ENCODE assay signal across 16 cellular contexts in genomic region chr2:235000426-235001236, GRCh38. TPM values are rescaled to one million over a fixed set of nuclear protein-coding genes. Genes with fewer than 3 reads are reported as not detected.
A peak's percentile ranks its signal among the peaks of the same experiment; 100 is the strongest.
DNase-seq lines count a peak whose midpoint lies in the region; ATAC-seq and TF ChIP-seq lines count a peak whose summit lies in the region.
"Had no signal": no experiment of that assay in that cellular context is flagged by ENCODE, and none has a peak within 500 bp of the region (broad histone marks: within the 10 kb centered on the region; RNA-seq: fewer than 3 reads in every experiment).

No MANE protein-coding gene starts in this region.

- H3K79me2 ChIP-seq in hepatocyte, result peaks cover 66% of the 10 kb centered on the region

- WGBS in hepatocyte (ENCODE audit: low lambda C conversion rate, missing lambda C conversion rate), result 31% methylated on average over 20 of the region's 20 CpGs

- H3K4me1 ChIP-seq in Peyer's patch, result peaks cover 0 to 67% (median 0%) of the 10 kb centered on the region in 4 donors
- H3K4me1 ChIP-seq in hepatocyte (ENCODE audit: insufficient read depth), result peaks cover 72% of the 10 kb centered on the region
- H3K4me1 ChIP-seq: BLaER1 treated with 17β-estradiol and CSF1 and Interleukin-3, amounts not matched to agents 10 nM and 100 nM; foreskin keratinocyte; parathyroid adenoma had no signal

- peaks cover 14% of the 10 kb centered on the region for H3K36me3 Mint-ChIP-seq in Calu3 (ENCODE audit: insufficient read depth, unreplicated experiment)
- H3K36me3 Mint-ChIP-seq in progenitor cell of endocrine pancreas (ENCODE audit: insufficient read depth), result peaks cover 16% of the 10 kb centered on the region
- no peaks in the 10 kb centered on the region for H3K36me3 Mint-ChIP-seq in T-helper 2 cell treated with Interferon-gamma antibody and Interleukin-4, amounts not matched to agents 5 μg/mL and 100 μg/mL, for 36 hours (ENCODE audit: low read depth)
- H3K36me3 Mint-ChIP-seq: activated CD8-positive, alpha-beta memory T cell treated with anti-CD3 and anti-CD28 coated beads, Interleukin-2, amount 10 ng/mL, durations not matched to agents 7 days and 5 days; memory B cell had no signal

- TF ChIP-seq POLR2A in Peyer's patch (IDR thresholded peaks at IDR 0.05), result no peak

- CTCF ChIA-PET in Calu3 (lab: Charles Lee), result interaction anchor here (0.7 to 0.9 kb wide), 3 partner anchors 20 to 116 kb away, joined by 3 read pairs; no protein-coding TSS in a partner anchor

- TF ChIP-seq CTCF in Calu3 (IDR thresholded peaks at IDR 0.05; ENCODE audit: unreplicated experiment) (no peak), Peyer's patch (IDR thresholded peaks at IDR 0.05) (no peak), hepatocyte (IDR thresholded peaks at IDR 0.05; ENCODE audit: poor library complexity) (no peak), progenitor cell of endocrine pancreas (IDR thresholded peaks at IDR 0.05; ENCODE audit: unreplicated experiment) (no peak)

- H3K9me2 ChIP-seq in hepatocyte (replicated peaks; ENCODE audit: insufficient read depth), result no peaks in the 10 kb centered on the region

- H4K20me1 ChIP-seq in hepatocyte (ENCODE audit: insufficient read depth, poor library complexity, severe bottlenecking), result peaks cover 3% of the 10 kb centered on the region
- H4K20me1 ChIP-seq: BLaER1 treated with 17β-estradiol and CSF1 and Interleukin-3, amounts not matched to agents 10 nM and 100 nM had no signal

- BruUV-seq in Calu3 (replicated peaks; lab: Mats Ljungman, UMichigan), result no TSS peak

- H3K27ac Mint-ChIP-seq in Calu3 (ENCODE audit: unreplicated experiment), result peak overlapping the region; percentile 6
- peak overlapping the region; percentile 92 for H3K27ac Mint-ChIP-seq in progenitor cell of endocrine pancreas
- no peak overlapping the region for H3K27ac Mint-ChIP-seq in T-helper 2 cell treated with Interferon-gamma antibody and Interleukin-4, amounts not matched to agents 5 μg/mL and 100 μg/mL, for 36 hours
- H3K27ac Mint-ChIP-seq: activated CD8-positive, alpha-beta memory T cell treated with anti-CD3 and anti-CD28 coated beads, Interleukin-2, amount 10 ng/mL, durations not matched to agents 7 days and 5 days; memory B cell had no signal

- intact Hi-C loops in Calu3 (cut with micrococcal nuclease; ENCODE audit: unreplicated experiment), result loop anchor here (1.0 kb wide), 1 partner anchor 9 kb away; no protein-coding TSS in a partner anchor

- H3K27me3 ChIP-seq in Peyer's patch (no peaks in the 10 kb centered on the region), hepatocyte (no peaks in the 10 kb centered on the region)
- H3K27me3 ChIP-seq: foreskin keratinocyte had no signal

- H3K27me3 Mint-ChIP-seq in Calu3 (ENCODE audit: unreplicated experiment) (no peaks in the 10 kb centered on the region), progenitor cell of endocrine pancreas (no peaks in the 10 kb centered on the region)
- H3K27me3 Mint-ChIP-seq in T-helper 2 cell treated with Interferon-gamma antibody and Interleukin-4, amounts not matched to agents 5 μg/mL and 100 μg/mL, for 36 hours (ENCODE audit: low read depth), result no peaks in the 10 kb centered on the region
- H3K27me3 Mint-ChIP-seq: activated CD8-positive, alpha-beta memory T cell treated with anti-CD3 and anti-CD28 coated beads, Interleukin-2, amount 10 ng/mL, durations not matched to agents 7 days and 5 days; memory B cell had no signal

- H3K9me3 Mint-ChIP-seq in Calu3 (ENCODE audit: low read depth, unreplicated experiment) (no peaks in the 10 kb centered on the region), progenitor cell of endocrine pancreas (ENCODE audit: low read depth) (no peaks in the 10 kb centered on the region)
- no peaks in the 10 kb centered on the region for H3K9me3 Mint-ChIP-seq in T-helper 2 cell treated with Interferon-gamma antibody and Interleukin-4, amounts not matched to agents 5 μg/mL and 100 μg/mL, for 36 hours
- H3K9me3 Mint-ChIP-seq: memory B cell had no signal

- H3K36me3 ChIP-seq in Peyer's patch, result peaks cover 0 to 1% (median 0%) of the 10 kb centered on the region in 3 donors
- H3K36me3 ChIP-seq in hepatocyte (replicated peaks; ENCODE audit: insufficient read depth, low read depth), result no peaks in the 10 kb centered on the region
- H3K36me3 ChIP-seq: BLaER1 treated with 17β-estradiol and CSF1 and Interleukin-3, amounts not matched to agents 10 nM and 100 nM had no signal

- H3K27ac ChIP-seq in Peyer's patch (peak overlapping the region in 3 of 4 donors; percentile 50 to 85 (median 82)), hepatocyte (peak overlapping the region; percentile 87)
- H3K27ac ChIP-seq: BLaER1 treated with 17β-estradiol and CSF1 and Interleukin-3, amounts not matched to agents 10 nM and 100 nM; foreskin keratinocyte; parathyroid adenoma had no signal

- ATAC-seq in HG03378 (IDR thresholded peaks at IDR 0.05; ENCODE audit: unreplicated experiment) (no peak), GM18858 (IDR thresholded peaks at IDR 0.05; ENCODE audit: unreplicated experiment) (no peak)
- ATAC-seq: activated CD8-positive, alpha-beta memory T cell treated with anti-CD3 and anti-CD28 coated beads, Interleukin-2, amount 10 ng/mL, durations not matched to agents 7 days and 5 days had no signal

- H3K9me3 ChIP-seq in Peyer's patch (no peaks in the 10 kb centered on the region), hepatocyte (ENCODE audit: low read depth) (no peaks in the 10 kb centered on the region)
- H3K9me3 ChIP-seq: BLaER1 treated with 17β-estradiol and CSF1 and Interleukin-3, amounts not matched to agents 10 nM and 100 nM had no signal

- peak overlapping the region; percentile 62 for H3K4me2 ChIP-seq in hepatocyte
- H3K4me2 ChIP-seq: BLaER1 treated with 17β-estradiol and CSF1 and Interleukin-3, amounts not matched to agents 10 nM and 100 nM had no signal

- no peak overlapping the region for H2AFZ ChIP-seq in hepatocyte
- H2AFZ ChIP-seq: parathyroid adenoma had no signal

- H3K4me3 Mint-ChIP-seq in Calu3 (ENCODE audit: low read depth, unreplicated experiment), result peak overlapping the region; percentile 39
- H3K4me3 Mint-ChIP-seq in progenitor cell of endocrine pancreas (ENCODE audit: low read depth), result peak overlapping the region; percentile 17
- no peak overlapping the region for H3K4me3 Mint-ChIP-seq in T-helper 2 cell treated with Interferon-gamma antibody and Interleukin-4, amounts not matched to agents 5 μg/mL and 100 μg/mL, for 36 hours
- H3K4me3 Mint-ChIP-seq: activated CD8-positive, alpha-beta memory T cell treated with anti-CD3 and anti-CD28 coated beads, Interleukin-2, amount 10 ng/mL, durations not matched to agents 7 days and 5 days; memory B cell had no signal

- peak; percentile 62 for DNase-seq in Calu3
- peak in 2 of 3 donors; percentile 68 to 71 for DNase-seq in Peyer's patch
- peak; percentile 75 for DNase-seq in hepatocyte (ENCODE audit: low spot score)
- DNase-seq in progenitor cell of endocrine pancreas (ENCODE audit: low spot score, unreplicated experiment), result no peak
- DNase-seq in NCI-H2196 treated with DMSO at 0.1 percent for 48 hours (lab: John Stamatoyannopoulos, UW; ENCODE audit: unreplicated experiment), result no peak
- DNase-seq in T-helper 2 cell treated with Interferon-gamma antibody and Interleukin-4, amounts not matched to agents 5 μg/mL and 100 μg/mL, for 36 hours (ENCODE audit: low spot score), result no peak
- DNase-seq: activated CD8-positive, alpha-beta memory T cell treated with anti-CD3 and anti-CD28 coated beads, Interleukin-2, amount 10 ng/mL, durations not matched to agents 7 days and 5 days; activated naive CD4-positive, alpha-beta T cell treated with anti-CD3 and anti-CD28 coated beads, Interleukin-2, amount 50 U/mL, for 16 hours; NK-92 treated with Interleukin-12 subunit alpha and Interleukin-12 subunit beta, amount 100 ng/mL, for 24 hours; SHP77 treated with DMSO at 0.1 percent for 48 hours had no signal

- no peak overlapping the region for H3K4me3 ChIP-seq in Peyer's patch
- no peak overlapping the region for H3K4me3 ChIP-seq in hepatocyte
- H3K4me3 ChIP-seq: BLaER1 treated with 17β-estradiol and CSF1 and Interleukin-3, amounts not matched to agents 10 nM and 100 nM had no signal

- H3K4me1 Mint-ChIP-seq in Calu3 (ENCODE audit: low read depth, unreplicated experiment) (peaks cover 52% of the 10 kb centered on the region), progenitor cell of endocrine pancreas (ENCODE audit: low read depth) (peaks cover 77% of the 10 kb centered on the region)
- H3K4me1 Mint-ChIP-seq in T-helper 2 cell treated with Interferon-gamma antibody and Interleukin-4, amounts not matched to agents 5 μg/mL and 100 μg/mL, for 36 hours (ENCODE audit: low read depth), result no peaks in the 10 kb centered on the region
- H3K4me1 Mint-ChIP-seq: activated CD8-positive, alpha-beta memory T cell treated with anti-CD3 and anti-CD28 coated beads, Interleukin-2, amount 10 ng/mL, durations not matched to agents 7 days and 5 days; memory B cell had no signal

RNA-seq across cellular contexts. Expression of gene SH3BP4, which starts 48.8 kb away (rescaled TPM):
- total RNA-seq in Calu3 (2022), result 35.0 and 36.9 TPM in 2 replicates
- 10 to 100 TPM; 16.5 to 32.8 (median 26.4) TPM for total RNA-seq in Peyer's patch
- total RNA-seq in hepatocyte, result 32.0 and 35.9 TPM in 2 replicates
- 20.3 and 23.3 TPM in 2 replicates for polyA plus RNA-seq in hepatocyte
- total RNA-seq in progenitor cell of endocrine pancreas, result 45.7 and 49.0 TPM in 2 replicates

Comparison
In these comparisons a context has a peak if more than half of its experiments do, and no peak if none do; other contexts are left out.
1. DNase-seq: peak in Calu3 (single experiment), Peyer's patch (2 of 3) and hepatocyte (single experiment); none in progenitor cell of endocrine pancreas (single experiment), NCI-H2196 treated with DMSO at 0.1 percent for 48 hours (single experiment) and T-helper 2 cell treated with Interferon-gamma antibody and Interleukin-4, amounts not matched to agents 5 μg/mL and 100 μg/mL, for 36 hours (single experiment).